ENCODE assay signal across 14 cellular contexts in genomic region chr2:1556776-1557466, GRCh38.
DNase-seq lines count a peak whose midpoint lies in the region; ATAC-seq, FAIRE-seq and TF ChIP-seq lines count a peak whose summit lies in the region.
"Had no signal": no experiment of that assay in that cellular context is flagged by ENCODE, and none has a peak within 500 bp of the region (broad histone marks: within the 10 kb centered on the region; RNA-seq: fewer than 3 reads in every experiment).

No MANE protein-coding gene starts in this region.

- H3K27ac Mint-ChIP-seq in Calu3 (ENCODE audit: unreplicated experiment): no peak overlapping the region
- H3K27ac Mint-ChIP-seq: activated naive CD8-positive, alpha-beta T cell treated with anti-CD3 and anti-CD28 coated beads, Interleukin-2, amount 50 U/mL, for 24 hours; T-helper 2 cell treated with Interferon-gamma antibody and Interleukin-4, amounts not matched to agents 5 μg/mL and 100 μg/mL, for 36 hours had no signal

- TF ChIP-seq CTCF in Calu3 (IDR thresholded peaks at IDR 0.05; ENCODE audit: unreplicated experiment) (no peak), fibroblast of lung (conservative IDR thresholded peaks at IDR 0.05 in 1 of 2, IDR thresholded peaks at IDR 0.05 in 1 of 2; ENCODE audit: low read depth in 1 of 2, low read length in 2 of 2) (no peak), omental fat pad (IDR thresholded peaks at IDR 0.05) (no peak)

- no TSS peak for BruUV-seq in Calu3 (replicated peaks; lab: Mats Ljungman, UMichigan)

- H3K9me3 ChIP-seq in fibroblast of lung (ENCODE audit: control insufficient read depth, insufficient read depth, low read depth, low read length) (no peaks in the 10 kb centered on the region), small intestine (ENCODE audit: control insufficient read depth, low read depth) (no peaks in the 10 kb centered on the region)

- peak; percentile 30 for DNase-seq in Calu3
- DNase-seq in RCC 7860 (ENCODE audit: low spot score): peak; percentile 97
- peak; percentile 81 to 87 for DNase-seq in fibroblast of lung (ENCODE audit: low read depth in 2 of 2)
- no peak for DNase-seq in omental fat pad (ENCODE audit: low spot score)
- no peak for DNase-seq in NCI-H1436 (lab: John Stamatoyannopoulos, UW)
- no peak for DNase-seq in small intestine
- DNase-seq in NCI-H1048 (lab: John Stamatoyannopoulos, UW): no peak
- DNase-seq: activated naive CD8-positive, alpha-beta T cell treated with anti-CD3 and anti-CD28 coated beads, Interleukin-2, amount 50 U/mL, for 24 hours; COR-L47; MV-4-11; occipital lobe had no signal

- no peaks in the 10 kb centered on the region for H3K4me1 Mint-ChIP-seq in Calu3 (ENCODE audit: low read depth, unreplicated experiment)

- ATAC-seq in omental fat pad (ENCODE audit: low FRiP score) (peak; percentile 52), HG03280 (IDR thresholded peaks at IDR 0.05; ENCODE audit: unreplicated experiment) (no peak)
- ATAC-seq: activated naive CD8-positive, alpha-beta T cell treated with anti-CD3 and anti-CD28 coated beads, Interleukin-2, amount 50 U/mL, for 24 hours; GM12878 had no signal

- H2AFZ ChIP-seq in fibroblast of lung (ENCODE audit: low read length): no peak overlapping the region

- H3K36me3 ChIP-seq in fibroblast of lung (ENCODE audit: control insufficient read depth, insufficient read depth, low read length) (no peaks in the 10 kb centered on the region), small intestine (ENCODE audit: control insufficient read depth in 2 of 2, insufficient read depth in 2 of 2, low read length in 2 of 2) (no peaks in the 10 kb centered on the region)

- H3K79me2 ChIP-seq in fibroblast of lung (ENCODE audit: control insufficient read depth, insufficient read depth, low read length): no peaks in the 10 kb centered on the region

- H3K4me1 ChIP-seq in fibroblast of lung (ENCODE audit: control insufficient read depth, extremely low read depth, insufficient read depth, low read length) (peaks cover 13% of the 10 kb centered on the region), small intestine (ENCODE audit: control insufficient read depth in 2 of 2, insufficient read depth in 1 of 2, low read depth in 1 of 2, low read length in 1 of 2) (no peaks in the 10 kb centered on the region)

- no peaks in the 10 kb centered on the region for H4K20me1 ChIP-seq in fibroblast of lung (ENCODE audit: control insufficient read depth, extremely low read depth, insufficient read depth, low read length)

- intact Hi-C loops in Calu3 (cut with micrococcal nuclease; ENCODE audit: unreplicated experiment): no loop called here

- CTCF ChIA-PET in Calu3 (lab: Charles Lee): no interaction called here

- H3K4me2 ChIP-seq in fibroblast of lung (ENCODE audit: extremely low read depth, insufficient read depth, low read length): no peak overlapping the region

- no peak overlapping the region for H3K4me3 Mint-ChIP-seq in Calu3 (ENCODE audit: low read depth, unreplicated experiment)
- H3K4me3 Mint-ChIP-seq: activated naive CD8-positive, alpha-beta T cell treated with anti-CD3 and anti-CD28 coated beads, Interleukin-2, amount 50 U/mL, for 24 hours; T-helper 2 cell treated with Interferon-gamma antibody and Interleukin-4, amounts not matched to agents 5 μg/mL and 100 μg/mL, for 36 hours had no signal

- H3K27me3 ChIP-seq in fibroblast of lung (ENCODE audit: control insufficient read depth, insufficient read depth, low read length) (peaks cover 6% of the 10 kb centered on the region), small intestine (ENCODE audit: control insufficient read depth in 2 of 2, insufficient read depth in 2 of 2, low read length in 2 of 2) (no peaks in the 10 kb centered on the region)

- no peak overlapping the region for H3K9ac ChIP-seq in fibroblast of lung (ENCODE audit: insufficient read depth, low read length)

- H3K36me3 Mint-ChIP-seq in Calu3 (ENCODE audit: insufficient read depth, unreplicated experiment): no peaks in the 10 kb centered on the region

- no peak overlapping the region for H3K27ac ChIP-seq in fibroblast of lung (ENCODE audit: insufficient read depth, low read length)
- no peak overlapping the region for H3K27ac ChIP-seq in small intestine (ENCODE audit: low read depth in 1 of 2, low read length in 1 of 2)

- H3K9me3 Mint-ChIP-seq in Calu3 (ENCODE audit: low read depth, unreplicated experiment): peaks cover 10% of the 10 kb centered on the region
- H3K9me3 Mint-ChIP-seq: activated naive CD8-positive, alpha-beta T cell treated with anti-CD3 and anti-CD28 coated beads, Interleukin-2, amount 50 U/mL, for 24 hours; T-helper 2 cell treated with Interferon-gamma antibody and Interleukin-4, amounts not matched to agents 5 μg/mL and 100 μg/mL, for 36 hours had no signal

- peak; percentile 79 for FAIRE-seq in RCC 7860 (lab: Jason Lieb, UNC)
- no peak for FAIRE-seq in small intestine (lab: Jason Lieb, UNC)
- FAIRE-seq: GM12878 had no signal

- H3K27me3 Mint-ChIP-seq in Calu3 (ENCODE audit: unreplicated experiment): no peaks in the 10 kb centered on the region
- H3K27me3 Mint-ChIP-seq: activated naive CD8-positive, alpha-beta T cell treated with anti-CD3 and anti-CD28 coated beads, Interleukin-2, amount 50 U/mL, for 24 hours had no signal

- H3K4me3 ChIP-seq in fibroblast of lung (replicated peaks in 1 of 4; ENCODE audit: control extremely low read depth in 1 of 4, insufficient read depth in 1 of 4, low read depth in 3 of 4, low read length in 4 of 4): no peak overlapping the region
- H3K4me3 ChIP-seq in small intestine (ENCODE audit: low read depth in 1 of 2, low read length in 2 of 2): no peak overlapping the region
- H3K4me3 ChIP-seq: GM12878 had no signal

- 69 to 81% (median 71%) methylated on average over 13 of the region's 13 CpGs for WGBS in small intestine, 3 donors

Comparison
In these comparisons a context has a peak if more than half of its experiments do, and no peak if none do; other contexts are left out.
1. DNase-seq: peak in Calu3 (single experiment), RCC 7860 (single experiment) and fibroblast of lung (2 of 2); none in omental fat pad (single experiment), NCI-H1436 (single experiment), small intestine (single experiment) and NCI-H1048 (single experiment).